Comparison of ENCODE assay signal across 22 cellular contexts in genomic region chr11:6634534-6634933, GRCh38. TPM values are rescaled to one million over a fixed set of nuclear protein-coding genes. Genes with fewer than 3 reads are reported as not detected.
DNase-seq lines count a peak whose midpoint lies in the region; ATAC-seq, FAIRE-seq and TF ChIP-seq lines count a peak whose summit lies in the region.
"Had no signal": no experiment of that assay in that cellular context is flagged by ENCODE, and none has a peak within 500 bp of the region (broad histone marks: within the 10 kb centered on the region; RNA-seq: fewer than 3 reads in every experiment).

No MANE protein-coding gene starts in this region.

- 73 to 76% methylated on average over 1 of the region's 1 CpG for WGBS in heart right ventricle, 2 donors
- 63% methylated on average over 1 of the region's 1 CpG for WGBS in right cardiac atrium
- WGBS in esophagus muscularis mucosa, result 78% methylated on average over 1 of the region's 1 CpG
- 33 to 63% methylated on average over 1 of the region's 1 CpG for WGBS in pancreas, 2 donors
- WGBS in upper lobe of left lung, 2 donors, result 50 to 55% methylated on average over 1 of the region's 1 CpG

- H3K4me1 ChIP-seq in heart right ventricle, result peaks cover 8 to 68% (median 61%) of the 10 kb centered on the region in 9 donors
- H3K4me1 ChIP-seq in right cardiac atrium (ENCODE audit: control insufficient read depth, insufficient read depth, low read length), result peaks cover 12% of the 10 kb centered on the region
- peaks cover 48 to 64% (median 58%) of the 10 kb centered on the region in 4 donors for H3K4me1 ChIP-seq in esophagus muscularis mucosa
- peaks cover 0 to 21% (median 18%) of the 10 kb centered on the region in 3 donors for H3K4me1 ChIP-seq in pancreas
- H3K4me1 ChIP-seq in upper lobe of left lung, result peaks cover 33 to 53% (median 44%) of the 10 kb centered on the region in 4 donors

- H3K9me3 ChIP-seq in heart right ventricle (no peaks in the 10 kb centered on the region), right cardiac atrium (ENCODE audit: control insufficient read depth, low read length) (no peaks in the 10 kb centered on the region), esophagus muscularis mucosa (no peaks in the 10 kb centered on the region), pancreas (no peaks in the 10 kb centered on the region), upper lobe of left lung (no peaks in the 10 kb centered on the region)

- H3K27ac Mint-ChIP-seq in mesothelial cell of epicardium, result no peak overlapping the region
- H3K27ac Mint-ChIP-seq: CD8-positive, alpha-beta T cell had no signal

- peaks cover 27% of the 10 kb centered on the region for H3K36me3 Mint-ChIP-seq in mesothelial cell of epicardium

- peaks cover 23% of the 10 kb centered on the region for H3K27me3 Mint-ChIP-seq in mesothelial cell of epicardium (ENCODE audit: low read depth)

- H3K36me3 ChIP-seq in heart right ventricle (peaks cover 0 to 56% (median 5%) of the 10 kb centered on the region in 9 donors), esophagus muscularis mucosa (peaks cover 17 to 44% (median 38%) of the 10 kb centered on the region in 4 donors), pancreas (no peaks in the 10 kb centered on the region), upper lobe of left lung (peaks cover 0 to 38% (median 15%) of the 10 kb centered on the region in 4 donors)

- TF ChIP-seq POLR2A in esophagus muscularis mucosa (IDR thresholded peaks at IDR 0.05; ENCODE audit: low read depth) (no peak), upper lobe of left lung (IDR thresholded peaks at IDR 0.05) (no peak)

- no peak for FAIRE-seq in pancreas (lab: Jason Lieb, UNC)
- FAIRE-seq: D721Med, G401.6, GM18507 had no signal

- TF ChIP-seq EP300 in esophagus muscularis mucosa (IDR thresholded peaks at IDR 0.05), result no peak
- TF ChIP-seq EP300 in upper lobe of left lung (IDR thresholded peaks at IDR 0.05), result no peak

- H3K27me3 ChIP-seq in heart right ventricle, result no peaks in the 10 kb centered on the region
- no peaks in the 10 kb centered on the region for H3K27me3 ChIP-seq in right cardiac atrium (ENCODE audit: control insufficient read depth, insufficient read depth)
- H3K27me3 ChIP-seq in esophagus muscularis mucosa, result no peaks in the 10 kb centered on the region
- no peaks in the 10 kb centered on the region for H3K27me3 ChIP-seq in pancreas
- no peaks in the 10 kb centered on the region for H3K27me3 ChIP-seq in upper lobe of left lung

- H3K27ac ChIP-seq in heart right ventricle (peak overlapping the region in 9 of 10 donors; percentile 55 to 87 (median 77)), right cardiac atrium (ENCODE audit: low read length) (no peak overlapping the region), esophagus muscularis mucosa (replicated peaks in 1 of 4) (peak overlapping the region in 3 of 4 donors; percentile 60 to 78 (median 60)), pancreas (peak overlapping the region in 3 of 4 donors; percentile 42 to 67 (median 60)), upper lobe of left lung (peak overlapping the region; percentile 43 to 75 (median 71))
- H3K27ac ChIP-seq: GM23248, KMS-11 had no signal

- ATAC-seq in heart right ventricle, result no peak
- no peak for ATAC-seq in right cardiac atrium
- ATAC-seq in pancreas, result peak in 2 of 4 donors; percentile 33 to 49
- ATAC-seq in upper lobe of left lung (ENCODE audit: low FRiP score in 2 of 2), result no peak
- ATAC-seq in GM18868 (IDR thresholded peaks at IDR 0.05; ENCODE audit: unreplicated experiment), result no peak
- ATAC-seq: CD8-positive, alpha-beta T cell had no signal

- H3K9me3 Mint-ChIP-seq in mesothelial cell of epicardium, result no peaks in the 10 kb centered on the region
- H3K9me3 Mint-ChIP-seq: CD8-positive, alpha-beta T cell had no signal

- H3K4me3 ChIP-seq in heart right ventricle, result no peak overlapping the region
- no peak overlapping the region for H3K4me3 ChIP-seq in right cardiac atrium (ENCODE audit: low read length)
- no peak overlapping the region for H3K4me3 ChIP-seq in esophagus muscularis mucosa
- no peak overlapping the region for H3K4me3 ChIP-seq in pancreas
- H3K4me3 ChIP-seq in upper lobe of left lung, result no peak overlapping the region
- H3K4me3 ChIP-seq: GM23248 had no signal

- H3K4me1 Mint-ChIP-seq in mesothelial cell of epicardium, result no peaks in the 10 kb centered on the region

- intact Hi-C loops in heart right ventricle (cut with DNase I) (no loop called here), right cardiac atrium (cut with DNase I) (no loop called here), esophagus muscularis mucosa (cut with DNase I) (no loop called here), pancreas (cut with DNase I) (no loop called here)

- no peak for DNase-seq in heart right ventricle
- no peak for DNase-seq in right cardiac atrium
- DNase-seq in esophagus muscularis mucosa (ENCODE audit: extremely low spot score), result no peak
- no peak for DNase-seq in pancreas
- DNase-seq in upper lobe of left lung, result no peak
- DNase-seq in COLO829 (ENCODE audit: low spot score), result no peak
- no peak for DNase-seq in mesothelial cell of epicardium (ENCODE audit: low spot score in 2 of 2, unreplicated experiment in 2 of 2)
- DNase-seq: CD8-positive, alpha-beta T cell; DMS79 treated with DMSO at 0.1 percent for 48 hours; GM23248; HCEC 1CT; NCI-H1048; NCI-H1436 treated with DMSO at 0.1 percent for 48 hours; NCI-H2029 treated with DMSO at 0.1 percent for 48 hours; NCI-H2171 treated with DMSO at 0.1 percent for 48 hours; NCI-H446 treated with DMSO at 0.1 percent for 48 hours; NCI-H748 treated with DMSO at 0.1 percent for 48 hours had no signal

- TF ChIP-seq CTCF in heart right ventricle (IDR thresholded peaks at IDR 0.05) (no peak), esophagus muscularis mucosa (IDR thresholded peaks at IDR 0.05) (no peak), pancreas (IDR thresholded peaks at IDR 0.05) (no peak), upper lobe of left lung (IDR thresholded peaks at IDR 0.05) (no peak), mesothelial cell of epicardium (IDR thresholded peaks at IDR 0.05; ENCODE audit: unreplicated experiment) (no peak)

- H3K4me3 Mint-ChIP-seq in mesothelial cell of epicardium, result no peak overlapping the region
- H3K4me3 Mint-ChIP-seq: CD8-positive, alpha-beta T cell had no signal

RNA-seq across cellular contexts. Expression of gene TPP1, which starts 15.3 kb away (rescaled TPM):
- total RNA-seq in heart right ventricle (100 to 1,000 TPM in 2 of 10 donors, 10 to 100 TPM in 8; 56.3 to 132 (median 72.6) TPM), right cardiac atrium (10 to 100 TPM; 56.7 to 98.3 (median 78.2) TPM), esophagus muscularis mucosa (10 to 100 TPM; 44.4 to 71.5 (median 54.9) TPM), pancreas (10 to 100 TPM; 19.6 to 88.6 (median 24.6) TPM), upper lobe of left lung (100 to 1,000 TPM in 4 of 6 donors, 10 to 100 TPM in 2; 71.6 to 240 (median 145) TPM), mesothelial cell of epicardium (45.8 to 50.1 TPM (median 46.0 TPM) in 3 replicates)
- polyA plus RNA-seq in heart right ventricle (10 to 100 TPM; 31.9 to 34.6 TPM), right cardiac atrium (52.6 TPM), pancreas (10 to 100 TPM; 21.0 to 33.0 TPM)

RNA-seq across cellular contexts. Expression of gene DCHS1, which starts 21.1 kb away (rescaled TPM):
- total RNA-seq in heart right ventricle (10 to 100 TPM in 3 of 10 donors, 1 to 10 TPM in 7; 7.1 to 12.4 (median 8.7) TPM), right cardiac atrium (10 to 100 TPM; 12.4 to 19.2 (median 14.9) TPM), esophagus muscularis mucosa (10 to 100 TPM; 27.0 to 60.9 (median 34.0) TPM), pancreas (1 to 10 TPM; 2.3 to 4.1 (median 3.3) TPM), upper lobe of left lung (10 to 100 TPM in 4 of 6 donors, 1 to 10 TPM in 2; 9.2 to 32.2 (median 12.8) TPM), mesothelial cell of epicardium (75.9 to 81.2 TPM (median 77.3 TPM) in 3 replicates)
- polyA plus RNA-seq in heart right ventricle (1 to 10 TPM; 4.1 to 6.7 TPM), right cardiac atrium (6.4 TPM), pancreas (1 to 10 TPM; 4.0 to 4.8 TPM)

RNA-seq across cellular contexts. Expression of gene TAF10, which starts 22.5 kb away (rescaled TPM):
- 100 to 1,000 TPM in 1 of 10 donors, 10 to 100 TPM in 9; 78.0 to 101 (median 89.7) TPM for total RNA-seq in heart right ventricle
- polyA plus RNA-seq in heart right ventricle, result 100 to 1,000 TPM in 1 of 2 donors, 10 to 100 TPM in 1; 93.3 to 254 TPM
- total RNA-seq in right cardiac atrium, result 100 to 1,000 TPM in 2 of 4 donors, 10 to 100 TPM in 2; 96.9 to 115 (median 99.1) TPM
- polyA plus RNA-seq in right cardiac atrium, result 100 TPM
- total RNA-seq in esophagus muscularis mucosa, result 10 to 100 TPM; 24.2 to 51.1 (median 43.4) TPM
- 10 to 100 TPM; 53.5 to 96.7 (median 75.6) TPM for total RNA-seq in pancreas
- polyA plus RNA-seq in pancreas, result 100 to 1,000 TPM; 116 TPM
- 100 to 1,000 TPM in 3 of 6 donors, 10 to 100 TPM in 3; 60.8 to 153 (median 96.5) TPM for total RNA-seq in upper lobe of left lung
- 112 to 119 TPM (median 115 TPM) in 3 replicates for total RNA-seq in mesothelial cell of epicardium

RNA-seq across cellular contexts. Expression of gene ILK, which starts 31.0 kb away (rescaled TPM):
- total RNA-seq in heart right ventricle (100 to 1,000 TPM; 150 to 247 (median 204) TPM), right cardiac atrium (100 to 1,000 TPM; 176 to 196 (median 192) TPM), esophagus muscularis mucosa (100 to 1,000 TPM; 481 to 652 (median 606) TPM), pancreas (10 to 100 TPM; 47.9 to 90.0 (median 67.4) TPM), upper lobe of left lung (100 to 1,000 TPM; 130 to 191 (median 146) TPM), mesothelial cell of epicardium (127 to 144 TPM (median 130 TPM) in 3 replicates)
- polyA plus RNA-seq in heart right ventricle (100 to 1,000 TPM; 213 to 244 TPM), right cardiac atrium (180 TPM), pancreas (100 to 1,000 TPM in 1 of 2 donors, 10 to 100 TPM in 1; 98.5 to 137 TPM)

RNA-seq across cellular contexts. Expression of gene RRP8, which starts 31.1 kb away (rescaled TPM):
- total RNA-seq in heart right ventricle, result 10 to 100 TPM; 12.1 to 23.3 (median 20.5) TPM
- 10 to 100 TPM; 16.1 to 23.0 TPM for polyA plus RNA-seq in heart right ventricle
- 10 to 100 TPM; 15.8 to 21.7 (median 18.7) TPM for total RNA-seq in right cardiac atrium
- polyA plus RNA-seq in right cardiac atrium, result 18.2 TPM
- total RNA-seq in esophagus muscularis mucosa, result 10 to 100 TPM; 12.4 to 34.0 (median 27.0) TPM
- 10 to 100 TPM in 2 of 6 donors, 1 to 10 TPM in 4; 6.3 to 15.0 (median 8.7) TPM for total RNA-seq in pancreas
- polyA plus RNA-seq in pancreas, result 10 to 100 TPM; 16.6 to 25.0 TPM
- total RNA-seq in upper lobe of left lung, result 10 to 100 TPM; 13.4 to 25.2 (median 22.1) TPM
- 18.6 to 22.5 TPM (median 21.0 TPM) in 3 replicates for total RNA-seq in mesothelial cell of epicardium
